8 cellular contexts compared by ENCODE assay signal in the genomic region with DNA sequence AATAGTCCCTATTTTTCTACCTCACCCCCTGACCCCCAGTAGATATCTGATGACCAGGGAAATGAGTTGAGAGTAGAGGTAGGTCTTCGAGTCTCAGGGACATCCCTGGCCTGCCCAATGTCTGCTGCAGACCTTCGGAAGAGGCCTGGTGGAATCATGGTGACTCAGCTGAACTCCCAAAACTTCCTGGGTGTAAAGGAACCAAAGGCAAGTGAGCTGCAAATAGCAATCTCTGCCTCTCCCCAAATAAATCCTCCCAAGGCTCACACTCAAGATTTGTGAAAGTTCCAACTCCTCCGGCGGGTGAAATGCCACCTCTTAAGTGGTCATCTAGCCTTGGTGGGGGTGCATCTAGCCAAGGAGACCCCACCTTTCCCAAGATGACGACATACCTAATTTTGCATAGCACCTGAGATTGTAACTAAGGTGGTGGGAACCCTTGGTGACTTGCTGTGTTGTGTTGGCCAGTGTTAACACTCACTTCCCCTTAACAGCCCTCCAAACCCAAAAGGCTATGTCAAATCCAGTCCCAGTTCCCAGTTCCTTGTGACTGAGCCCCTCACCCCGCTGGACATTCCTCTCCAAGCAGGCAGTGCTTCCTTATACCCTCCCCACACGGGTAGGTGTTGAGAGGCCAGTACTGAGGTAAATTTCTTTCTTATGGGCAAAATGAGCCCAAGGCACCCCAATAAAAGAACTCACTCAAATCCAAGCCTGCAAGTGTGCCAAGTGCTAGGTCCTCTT. TPM values are rescaled to one million over a fixed set of nuclear protein-coding genes. Genes with fewer than 3 reads are reported as not detected.
DNase-seq lines count a peak whose midpoint lies in the region; ATAC-seq, FAIRE-seq and TF ChIP-seq lines count a peak whose summit lies in the region.

No MANE protein-coding gene starts in this region.

- peaks cover 34% of the 10 kb centered on the region for H3K36me3 Mint-ChIP-seq in chondrocyte (ENCODE audit: low read depth)
- H3K36me3 Mint-ChIP-seq in memory B cell: peaks cover 31% of the 10 kb centered on the region

- FAIRE-seq in A549 (lab: Jason Lieb, UNC): no peak

- 0 out of 3 replicates have a peak overlapping the region, but pooled peaks have one; percentile 79 for H2BK15ac ChIP-seq in IMR-90 (ENCODE audit: low read depth, low read length)

- H3K4me1 Mint-ChIP-seq in chondrocyte (ENCODE audit: low read depth) (peaks cover 52% of the 10 kb centered on the region), memory B cell (peaks cover 39% of the 10 kb centered on the region)

- H2AK9ac ChIP-seq in IMR-90 (replicated peaks; ENCODE audit: low read depth, low read length, poor library complexity): peak overlapping the region; percentile 51

- TF ChIP-seq EP300 in A549 (IDR thresholded peaks at IDR 0.05): no peak; a peak in 1 of 5 replicates

- dilution Hi-C loops in IMR-90 (cut with HindIII; ENCODE audit: low sequenced_read_pairs, unreplicated experiment): no loop called here

- H3K27ac ChIP-seq in A549 (peak overlapping the region; percentile 94 to 100), IMR-90 (ENCODE audit: insufficient read depth, low read length) (peak overlapping the region; percentile 29; the same call in 1 of the 2 replicates), upper lobe of right lung (peak overlapping the region; percentile 53)

- H3K27me3 Mint-ChIP-seq in chondrocyte (ENCODE audit: low read depth): no peaks in the 10 kb centered on the region
- H3K27me3 Mint-ChIP-seq in memory B cell: no peaks in the 10 kb centered on the region

- H3K36me3 ChIP-seq in IMR-90 (ENCODE audit: control insufficient read depth, insufficient read depth, low read length) (peaks cover 34% of the 10 kb centered on the region), upper lobe of right lung (peaks cover 37% of the 10 kb centered on the region)

- peak overlapping the region; percentile 42 for H3K4me3 Mint-ChIP-seq in chondrocyte (ENCODE audit: unreplicated experiment)
- peak overlapping the region; percentile 51 for H3K4me3 Mint-ChIP-seq in memory B cell

- H2BK120ac ChIP-seq in IMR-90 (ENCODE audit: low read depth, low read length): 0 out of 2 replicates have a peak overlapping the region, but pooled peaks have one; percentile 69

- H3K4ac ChIP-seq in IMR-90 (ENCODE audit: low read depth, low read length): peak overlapping the region; percentile 84

- peak; percentile 53 to 86 for DNase-seq in A549 (ENCODE audit: low read depth in 1 of 2, low spot score in 1 of 2)
- peak; percentile 65 for DNase-seq in IMR-90
- no peak for DNase-seq in chondrocyte (ENCODE audit: low spot score)
- no peak for DNase-seq in memory B cell (ENCODE audit: low spot score in 2 of 2)
- no peak for DNase-seq in upper lobe of right lung

- no peak overlapping the region for H3K56ac ChIP-seq in IMR-90 (ENCODE audit: extremely low read depth, insufficient read depth, low read length)

- peak overlapping the region; percentile 36; the same call in 1 of the 2 replicates for H3K23ac ChIP-seq in IMR-90 (ENCODE audit: low read depth, low read length)

- TF ChIP-seq CTCF in A549 (IDR thresholded peaks at IDR 0.05): no peak
- TF ChIP-seq CTCF in IMR-90 (conservative IDR thresholded peaks at IDR 0.05; ENCODE audit: low read depth, low read length): no peak
- TF ChIP-seq CTCF in chondrocyte (IDR thresholded peaks at IDR 0.05): no peak
- no peak for TF ChIP-seq CTCF in upper lobe of right lung (IDR thresholded peaks at IDR 0.05)

- peak overlapping the region; percentile 5 to 56; a peak in 1 of 4 replicates for H4K8ac ChIP-seq in IMR-90 (ENCODE audit: low read depth in 2 of 2, low read length in 2 of 2)

- CTCF ChIA-PET in A549 (lab: Yijun Ruan, JAX) (interaction anchor here (0.9 to 12.0 kb wide), 6 partner anchors 9 to 853 kb away, joined by 3 to 117 read pairs (median 6); no protein-coding TSS in a partner anchor), IMR-90 (lab: Yijun Ruan, JAX) (interaction anchor here (0.6 to 1.3 kb wide), 2 partner anchors 98 to 122 kb away, joined by 3 read pairs; no protein-coding TSS in a partner anchor)

- H3K4me2 ChIP-seq in A549 (peak overlapping the region; percentile 92), IMR-90 (ENCODE audit: low read depth, low read length) (no peak overlapping the region)

- H3K27ac Mint-ChIP-seq in chondrocyte (ENCODE audit: unreplicated experiment) (peak overlapping the region; percentile 89), memory B cell (peak overlapping the region; percentile 90)

- H3K27me3 ChIP-seq in IMR-90 (ENCODE audit: control insufficient read depth, insufficient read depth, low read length): no peaks in the 10 kb centered on the region
- H3K27me3 ChIP-seq in upper lobe of right lung: no peaks in the 10 kb centered on the region

- TF ChIP-seq POLR2A in A549 (IDR thresholded peaks at IDR 0.05; ENCODE audit: low read length) (no peak), IMR-90 (IDR thresholded peaks at IDR 0.05; ENCODE audit: low read depth, low read length) (no peak; the same call in 1 of the 2 replicates)

- no peak overlapping the region for H4K5ac ChIP-seq in IMR-90 (ENCODE audit: low read depth, low read length)

- H3K4me3 ChIP-seq in A549 (peak overlapping the region; percentile 95; the same call in 2 of the 3 replicates), IMR-90 (ENCODE audit: insufficient read depth, low read depth, low read length) (no peak overlapping the region), upper lobe of right lung (peak overlapping the region; percentile 97)

- peaks cover 19% of the 10 kb centered on the region; the same call in 1 of the 2 replicates for H3K9me1 ChIP-seq in IMR-90 (ENCODE audit: insufficient read depth, low read length)

- no peak overlapping the region for H3K9ac ChIP-seq in IMR-90 (ENCODE audit: low read depth, low read length)

- intact Hi-C loops in IMR-90 (cut with micrococcal nuclease): loop anchor here (5.0 kb wide), 1 partner anchor 189 kb away; no protein-coding TSS in a partner anchor
- intact Hi-C loops in upper lobe of right lung (cut with DNase I): loop anchor here (10.0 kb wide), 1 partner anchor 542 kb away; no protein-coding TSS in a partner anchor

- TF ChIP-seq RAD21 in A549 (conservative IDR thresholded peaks at IDR 0.05 in 1 of 2, IDR thresholded peaks at IDR 0.05 in 1 of 2) (peak in 1 of 2 experiments; percentile 1; a peak in 1 of 5 replicates), IMR-90 (IDR thresholded peaks at IDR 0.05; ENCODE audit: low read length) (peak; percentile 0; the same call in 1 of the 2 replicates)

- no peak overlapping the region for H3K18ac ChIP-seq in IMR-90 (ENCODE audit: low read depth, low read length)

- BruUV-seq in IMR-90 (replicated peaks; lab: Mats Ljungman, UMichigan): no TSS peak

- peak overlapping the region; percentile 71; the same call in 1 of the 2 replicates for H2AK5ac ChIP-seq in IMR-90 (ENCODE audit: low read depth, low read length)

- H3K9me3 ChIP-seq in A549 (no peaks in the 10 kb centered on the region), IMR-90 (ENCODE audit: control insufficient read depth, insufficient read depth, low read length) (no peaks in the 10 kb centered on the region), upper lobe of right lung (no peaks in the 10 kb centered on the region)

- peak overlapping the region; percentile 61 for H3K14ac ChIP-seq in IMR-90 (replicated peaks; ENCODE audit: low read depth, low read length)

- H4K91ac ChIP-seq in IMR-90 (ENCODE audit: insufficient read depth, low read depth, low read length): 0 out of 2 replicates have a peak overlapping the region, but pooled peaks have one; percentile 10

- peak overlapping the region; percentile 17 for H2BK5ac ChIP-seq in IMR-90 (ENCODE audit: low read depth, low read length, poor library complexity, severe bottlenecking)

- H3K9me3 Mint-ChIP-seq in chondrocyte (ENCODE audit: low read depth): no peaks in the 10 kb centered on the region
- H3K9me3 Mint-ChIP-seq in memory B cell: no peaks in the 10 kb centered on the region

- 40% methylated on average over 7 of the region's 7 CpGs for WGBS in A549 (ENCODE audit: missing lambda C conversion rate)
- WGBS in IMR-90 (ENCODE audit: extremely low coverage in 2 of 2, insufficient read length in 1 of 2), 2 experiments: 0% methylated on average over 1 of the region's 7 CpGs; no CpG with 5 or more reads in 1 of the 2 experiments

- in situ Hi-C loops in IMR-90 (cut with MboI; ENCODE audit: low sequenced_read_pairs): loop anchor here (10.0 kb wide), 1 partner anchor 122 kb away; no protein-coding TSS in a partner anchor

- no peak overlapping the region for H2BK20ac ChIP-seq in IMR-90 (ENCODE audit: low read depth, low read length)

- POLR2A ChIA-PET in A549 (lab: Yijun Ruan, JAX) (interaction anchor here (0.6 to 10.7 kb wide), 19 partner anchors 9 to 902 kb away, joined by 3 to 187 read pairs (median 10); no protein-coding TSS in a partner anchor), IMR-90 (lab: Charles Lee; ENCODE audit: unreplicated experiment) (interaction anchor here (0.6 to 1.8 kb wide), 7 partner anchors 104 to 325 kb away, joined by 3 to 10 read pairs (median 3); no protein-coding TSS in a partner anchor)

- ATAC-seq in A549: peak; percentile 10 to 14
- ATAC-seq in IMR-90 (ENCODE audit: low read depth): peak; percentile 5; the same call in 1 of the 2 replicates
- ATAC-seq in memory B cell (ENCODE audit: low read depth): peak; percentile 18
- ATAC-seq in upper lobe of right lung: peak; percentile 0
- ATAC-seq in HG03354 (IDR thresholded peaks at IDR 0.05; ENCODE audit: poor library complexity, severe bottlenecking, unreplicated experiment): no peak
- no peak for ATAC-seq in HG03097 (IDR thresholded peaks at IDR 0.05; ENCODE audit: low FRiP score, unreplicated experiment)
- ATAC-seq in HG03159 (IDR thresholded peaks at IDR 0.05; ENCODE audit: unreplicated experiment): no peak

- peaks cover 59% of the 10 kb centered on the region for H3K4me1 ChIP-seq in A549
- no peaks in the 10 kb centered on the region; the same call in 1 of the 2 replicates for H3K4me1 ChIP-seq in IMR-90 (ENCODE audit: control insufficient read depth, insufficient read depth, low read length)
- H3K4me1 ChIP-seq in upper lobe of right lung: peaks cover 41% of the 10 kb centered on the region

- peak overlapping the region; percentile 34 for H2AFZ ChIP-seq in IMR-90 (replicated peaks; ENCODE audit: low read length, poor library complexity)

- H4K20me1 ChIP-seq in IMR-90 (ENCODE audit: insufficient read depth, low read length): peaks cover 56% of the 10 kb centered on the region

- peaks cover 0 to 33% of the 10 kb centered on the region in 2 experiments; a peak in 2 of 4 replicates for H3K79me1 ChIP-seq in IMR-90 (ENCODE audit: low read depth in 1 of 2, low read length in 2 of 2)

RNA-seq across cellular contexts. Expression of a gene that starts 6.2 kb away (rescaled TPM):
- 73.8 and 76.4 TPM in 2 replicates for polyA plus RNA-seq in A549 (2011; rRNA removed)
- polyA plus RNA-seq in A549 (2012; cell fraction: cytosol; rRNA removed): 303 and 417 TPM in 2 replicates
- polyA plus RNA-seq in A549 (2012; cell fraction: nucleus; rRNA removed): 621 and 1,069 TPM in 2 replicates
- 109 to 135 TPM (median 114 TPM) in 3 replicates for polyA plus RNA-seq in A549 (2017; fragmentation: RNase III; extraction: RNeasy Plus Mini Kit Qiagen cat#74134 plus additional on column Dnase treatment)
- polyA minus RNA-seq in A549 (2011; rRNA and poly(A)+ RNA removed): 45.3 and 60.5 TPM in 2 replicates
- 6.5 and 19.7 TPM in 2 replicates for total RNA-seq in IMR-90 (2012; rRNA removed)
- 82.3 and 140 TPM in 2 replicates for polyA plus RNA-seq in IMR-90 (2012; rRNA removed)
- 116 and 171 TPM in 2 replicates for polyA plus RNA-seq in IMR-90 (2012; cell fraction: cytosol; rRNA removed)
- polyA plus RNA-seq in IMR-90 (2012; cell fraction: nucleus; rRNA removed; ENCODE audit: low replicate concordance): 95.1 and 247 TPM in 2 replicates
- 82.5 to 195 TPM (median 180 TPM) in 3 replicates for total RNA-seq in chondrocyte
- total RNA-seq in upper lobe of right lung: 187 TPM

Comparison
In these comparisons a context has a peak if more than half of its experiments do, and no peak if none do; other contexts are left out.
1. ATAC-seq: peak in A549 (2 of 2), IMR-90 (single experiment), memory B cell (single experiment) and upper lobe of right lung (single experiment); none in HG03354 (single experiment), HG03097 (single experiment) and HG03159 (single experiment).
2. DNase-seq: peak in A549 (2 of 2) and IMR-90 (single experiment); none in chondrocyte (single experiment), memory B cell (0 of 2) and upper lobe of right lung (single experiment).
3. H3K27ac ChIP-seq: peak in every context shown above with its lines; median percentile 97 in A549; 53 in upper lobe of right lung; 29 in IMR-90.